In the genomic region with DNA sequence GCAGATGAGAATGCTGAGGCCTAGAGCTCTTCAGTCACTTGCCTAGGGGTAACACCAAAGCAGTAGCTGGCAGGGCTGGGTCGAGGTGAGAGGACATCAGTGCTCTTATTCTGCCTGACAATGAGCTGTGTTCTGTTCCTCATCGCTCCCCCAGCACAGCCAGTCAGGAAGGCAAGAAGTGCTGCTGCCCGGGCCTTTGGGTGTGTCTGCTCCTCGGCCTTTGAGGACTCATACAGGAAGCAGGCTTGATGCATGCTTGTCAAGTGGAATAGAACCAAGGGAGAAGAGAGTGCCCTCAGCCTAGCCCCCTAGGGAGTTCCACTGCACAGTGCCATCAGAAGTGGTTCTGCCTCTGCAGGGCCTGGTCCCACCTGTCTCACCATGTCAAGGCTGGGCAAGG, we compare ENCODE assay signal across 18 cellular contexts.
"Had no signal": no experiment of that assay in that cellular context is flagged by ENCODE, and none has a peak within 500 bp of the region (broad histone marks: within the 10 kb centered on the region; RNA-seq: fewer than 3 reads in every experiment).

No MANE protein-coding gene starts in this region.

- H3K4me3 ChIP-seq: thoracic aorta had no signal

- H3K36me3 ChIP-seq: neutrophil, thoracic aorta had no signal

- H3K36me3 Mint-ChIP-seq: activated CD8-positive, alpha-beta memory T cell treated with anti-CD3 and anti-CD28 coated beads, Interleukin-2, amount 10 ng/mL, durations not matched to agents 7 days and 5 days; activated naive CD8-positive, alpha-beta T cell treated with anti-CD3 and anti-CD28 coated beads, Interleukin-2, amount 10 ng/mL, durations not matched to agents 7 days and 5 days; natural killer cell; stimulated activated naive B cell treated with anti-CD40 and anti-IgM and Interleukin-4, amounts not matched to agents 10 μg/mL and 1 μg/mL and 100 μg/mL, for 72 hours had no signal

- DNase-seq: activated CD4-positive, alpha-beta memory T cell treated with anti-CD3 and anti-CD28 coated beads, Interleukin-2, amount 10 ng/mL, durations not matched to agents 7 days and 5 days; activated CD8-positive, alpha-beta memory T cell treated with anti-CD3 and anti-CD28 coated beads, Interleukin-2, amount 10 ng/mL, durations not matched to agents 7 days and 5 days; activated naive CD4-positive, alpha-beta T cell; activated naive CD8-positive, alpha-beta T cell treated with anti-CD3 and anti-CD28 coated beads, Interleukin-2, amount 10 ng/mL, durations not matched to agents 7 days and 5 days; amygdala; dermis blood vessel endothelial cell; effector memory CD4-positive, alpha-beta T cell; mesenchymal stem cell; natural killer cell; stimulated activated CD4-positive, alpha-beta T cell treated with anti-CD3 and anti-CD28 coated beads, Interleukin-4, amount 100 ng/mL, for 24 hours; stimulated activated naive B cell treated with anti-CD40 and anti-IgM and Interleukin-4, amounts not matched to agents 10 μg/mL and 1 μg/mL and 100 μg/mL, for 72 hours; T-helper 1 cell; T1000 had no signal

- H3K27ac ChIP-seq: neutrophil, parathyroid adenoma, thoracic aorta had no signal

- H3K9me3 ChIP-seq: neutrophil had no signal

- H3K79me2 ChIP-seq: parathyroid adenoma had no signal

- H3K9ac ChIP-seq: parathyroid adenoma had no signal

- H3K4me1 Mint-ChIP-seq: activated CD4-positive, alpha-beta memory T cell treated with anti-CD3 and anti-CD28 coated beads, Interleukin-2, amount 10 ng/mL, durations not matched to agents 7 days and 5 days; activated CD8-positive, alpha-beta memory T cell treated with anti-CD3 and anti-CD28 coated beads, Interleukin-2, amount 10 ng/mL, durations not matched to agents 7 days and 5 days; activated naive CD8-positive, alpha-beta T cell treated with anti-CD3 and anti-CD28 coated beads, Interleukin-2, amount 10 ng/mL, durations not matched to agents 7 days and 5 days; activated T-helper 17 cell treated with anti-CD3 and anti-CD28 coated beads, Interleukin-2, amount 50 U/mL, for 72 hours; stimulated activated naive B cell treated with anti-CD40 and anti-IgM and Interleukin-4, amounts not matched to agents 10 μg/mL and 1 μg/mL and 100 μg/mL, for 72 hours had no signal

- H3K27me3 ChIP-seq: neutrophil had no signal

- H3K9me3 Mint-ChIP-seq: activated CD4-positive, alpha-beta memory T cell treated with anti-CD3 and anti-CD28 coated beads, Interleukin-2, amount 10 ng/mL, durations not matched to agents 7 days and 5 days; activated naive CD8-positive, alpha-beta T cell treated with anti-CD3 and anti-CD28 coated beads, Interleukin-2, amount 10 ng/mL, durations not matched to agents 7 days and 5 days had no signal

- H2AFZ ChIP-seq: parathyroid adenoma had no signal

- H3K4me3 Mint-ChIP-seq: activated CD4-positive, alpha-beta memory T cell treated with anti-CD3 and anti-CD28 coated beads, Interleukin-2, amount 10 ng/mL, durations not matched to agents 7 days and 5 days; activated CD8-positive, alpha-beta memory T cell treated with anti-CD3 and anti-CD28 coated beads, Interleukin-2, amount 10 ng/mL, durations not matched to agents 7 days and 5 days; activated naive CD8-positive, alpha-beta T cell treated with anti-CD3 and anti-CD28 coated beads, Interleukin-2, amount 10 ng/mL, durations not matched to agents 7 days and 5 days; activated T-helper 17 cell treated with anti-CD3 and anti-CD28 coated beads, Interleukin-2, amount 50 U/mL, for 72 hours; natural killer cell; stimulated activated naive B cell treated with anti-CD40 and anti-IgM and Interleukin-4, amounts not matched to agents 10 μg/mL and 1 μg/mL and 100 μg/mL, for 72 hours had no signal

- ATAC-seq: activated CD8-positive, alpha-beta memory T cell treated with anti-CD3 and anti-CD28 coated beads, Interleukin-2, amount 10 ng/mL, durations not matched to agents 7 days and 5 days; activated T-helper 17 cell treated with anti-CD3 and anti-CD28 coated beads, Interleukin-2, amount 50 U/mL, for 72 hours; sciatic nerve; stimulated activated naive B cell treated with anti-CD40 and anti-IgM and Interleukin-4, amounts not matched to agents 10 μg/mL and 1 μg/mL and 100 μg/mL, for 72 hours had no signal

- H3K4me1 ChIP-seq: parathyroid adenoma had no signal

- H3K27ac Mint-ChIP-seq: activated CD4-positive, alpha-beta memory T cell treated with anti-CD3 and anti-CD28 coated beads, Interleukin-2, amount 10 ng/mL, durations not matched to agents 7 days and 5 days; activated CD8-positive, alpha-beta memory T cell treated with anti-CD3 and anti-CD28 coated beads, Interleukin-2, amount 10 ng/mL, durations not matched to agents 7 days and 5 days; activated naive CD8-positive, alpha-beta T cell treated with anti-CD3 and anti-CD28 coated beads, Interleukin-2, amount 10 ng/mL, durations not matched to agents 7 days and 5 days; activated T-helper 17 cell treated with anti-CD3 and anti-CD28 coated beads, Interleukin-2, amount 50 U/mL, for 72 hours; natural killer cell; stimulated activated naive B cell treated with anti-CD40 and anti-IgM and Interleukin-4, amounts not matched to agents 10 μg/mL and 1 μg/mL and 100 μg/mL, for 72 hours had no signal

- H3K27me3 Mint-ChIP-seq: activated CD8-positive, alpha-beta memory T cell treated with anti-CD3 and anti-CD28 coated beads, Interleukin-2, amount 10 ng/mL, durations not matched to agents 7 days and 5 days had no signal
